ENCODE assay signal across 1 cellular context in genomic region chr6:31559958-31560696, GRCh38.
TF ChIP-seq lines count a peak whose summit lies in the region.

No MANE protein-coding gene starts in this region.

TF ChIP-seq in GM12878, 131 proteins besides CTCF, POLR2A, EP300 and RAD21 (continues in another document):
- peak; percentile 72 to 84 for TF ChIP-seq IKZF2 (IDR thresholded peaks at IDR 0.05)
- peak; percentile 81; the same call in 1 of the 2 replicates for TF ChIP-seq FOXM1 (IDR thresholded peaks at IDR 0.05; ENCODE audit: low read depth, low read length)
- TF ChIP-seq BHLHE40 (IDR thresholded peaks at IDR 0.05; ENCODE audit: borderline replicate concordance in 1 of 2, low read depth in 2 of 2, low read length in 1 of 2) = peak; percentile 68 to 72; a peak in 3 of 4 replicates
- peak; percentile 95 for TF ChIP-seq TBL1XR1 (IDR thresholded peaks at IDR 0.05; ENCODE audit: low read depth, low read length)
- TF ChIP-seq JUNB (IDR thresholded peaks at IDR 0.05) = peak; percentile 66
- TF ChIP-seq, protein P1, sequence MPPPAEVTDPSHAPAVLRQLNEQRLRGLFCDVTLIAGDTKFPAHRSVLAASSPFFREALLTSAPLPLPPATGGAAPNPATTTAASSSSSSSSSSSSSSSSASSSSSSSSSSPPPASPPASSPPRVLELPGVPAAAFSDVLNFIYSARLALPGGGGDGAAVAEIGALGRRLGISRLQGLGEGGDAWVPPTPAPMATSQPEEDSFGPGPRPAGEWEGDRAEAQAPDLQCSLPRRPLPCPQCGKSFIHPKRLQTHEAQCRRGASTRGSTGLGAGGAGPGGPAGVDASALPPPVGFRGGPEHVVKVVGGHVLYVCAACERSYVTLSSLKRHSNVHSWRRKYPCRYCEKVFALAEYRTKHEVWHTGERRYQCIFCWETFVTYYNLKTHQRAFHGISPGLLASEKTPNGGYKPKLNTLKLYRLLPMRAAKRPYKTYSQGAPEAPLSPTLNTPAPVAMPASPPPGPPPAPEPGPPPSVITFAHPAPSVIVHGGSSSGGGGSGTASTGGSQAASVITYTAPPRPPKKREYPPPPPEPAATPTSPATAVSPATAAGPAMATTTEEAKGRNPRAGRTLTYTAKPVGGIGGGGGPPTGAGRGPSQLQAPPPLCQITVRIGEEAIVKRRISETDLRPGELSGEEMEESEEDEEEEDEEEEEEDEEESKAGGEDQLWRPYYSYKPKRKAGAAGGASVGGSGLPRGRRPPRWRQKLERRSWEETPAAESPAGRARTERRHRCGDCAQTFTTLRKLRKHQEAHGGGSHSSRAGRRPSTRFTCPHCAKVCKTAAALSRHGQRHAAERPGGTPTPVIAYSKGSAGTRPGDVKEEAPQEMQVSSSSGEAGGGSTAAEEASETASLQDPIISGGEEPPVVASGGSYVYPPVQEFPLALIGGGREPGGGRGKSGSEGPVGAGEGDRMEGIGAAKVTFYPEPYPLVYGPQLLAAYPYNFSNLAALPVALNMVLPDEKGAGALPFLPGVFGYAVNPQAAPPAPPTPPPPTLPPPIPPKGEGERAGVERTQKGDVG (CRISPR knock-in tag; IDR thresholded peaks at IDR 0.05) = no peak
- TF ChIP-seq NBN (IDR thresholded peaks at IDR 0.05) = peak; percentile 52; the same call in 1 of the 2 replicates
- peak; percentile 96 for TF ChIP-seq RUNX3 (IDR thresholded peaks at IDR 0.05; ENCODE audit: low read length)
- TF ChIP-seq MTA3 (IDR thresholded peaks at IDR 0.05; ENCODE audit: borderline replicate concordance, low read length) = peak; percentile 79; the same call in 1 of the 2 replicates
- peak; percentile 30; the same call in 1 of the 2 replicates for TF ChIP-seq SMC3 (IDR thresholded peaks at IDR 0.05; ENCODE audit: borderline replicate concordance, low read length)
- TF ChIP-seq CHD2 (IDR thresholded peaks at IDR 0.05; ENCODE audit: borderline replicate concordance, low read depth, low read length) = peak; percentile 73
- peak; percentile 64; the same call in 1 of the 2 replicates for TF ChIP-seq MLLT1 (IDR thresholded peaks at IDR 0.05)
- TF ChIP-seq USF1 (IDR thresholded peaks at IDR 0.05; ENCODE audit: borderline replicate concordance, extremely low read length, insufficient read depth, low read depth, low read length) = no peak
- peak; percentile 33; the same call in 1 of the 2 replicates for TF ChIP-seq HDGF (IDR thresholded peaks at IDR 0.05)
- TF ChIP-seq YY1 (IDR thresholded peaks at IDR 0.05; ENCODE audit: low read depth, low read length) = peak; percentile 46; the same call in 1 of the 2 replicates
- no peak for TF ChIP-seq PRDM15 (CRISPR knock-in tag; IDR thresholded peaks at IDR 0.05)
- TF ChIP-seq TCF3 (IDR thresholded peaks at IDR 0.05; ENCODE audit: borderline replicate concordance, insufficient read depth, low read depth, low read length) = peak; percentile 75
- peak; percentile 78 for TF ChIP-seq RELA (IDR thresholded peaks at IDR 0.05; ENCODE audit: borderline replicate concordance, partially characterized antibody)
- peak; percentile 77; the same call in 1 of the 2 replicates for TF ChIP-seq BCL11A (IDR thresholded peaks at IDR 0.05; ENCODE audit: low read depth, low read length)
- TF ChIP-seq NR2F1 (conservative IDR thresholded peaks at IDR 0.05) = peak; percentile 93
- peak; percentile 80; the same call in 1 of the 2 replicates for TF ChIP-seq ZBED1 (IDR thresholded peaks at IDR 0.05; ENCODE audit: borderline replicate concordance)
- peak; percentile 87 for TF ChIP-seq BCL3 (IDR thresholded peaks at IDR 0.05; ENCODE audit: borderline replicate concordance, insufficient read depth, low read depth, low read length, poor library complexity, severe bottlenecking)
- TF ChIP-seq POLR2AphosphoS5 (IDR thresholded peaks at IDR 0.05; ENCODE audit: low read length) = peak; percentile 52
- peak; percentile 91 for TF ChIP-seq TCF12 (IDR thresholded peaks at IDR 0.05; ENCODE audit: low read depth, low read length)
- peak; percentile 57; the same call in 1 of the 2 replicates for TF ChIP-seq GABPA (IDR thresholded peaks at IDR 0.05; ENCODE audit: low read depth)
- TF ChIP-seq, protein P2, sequence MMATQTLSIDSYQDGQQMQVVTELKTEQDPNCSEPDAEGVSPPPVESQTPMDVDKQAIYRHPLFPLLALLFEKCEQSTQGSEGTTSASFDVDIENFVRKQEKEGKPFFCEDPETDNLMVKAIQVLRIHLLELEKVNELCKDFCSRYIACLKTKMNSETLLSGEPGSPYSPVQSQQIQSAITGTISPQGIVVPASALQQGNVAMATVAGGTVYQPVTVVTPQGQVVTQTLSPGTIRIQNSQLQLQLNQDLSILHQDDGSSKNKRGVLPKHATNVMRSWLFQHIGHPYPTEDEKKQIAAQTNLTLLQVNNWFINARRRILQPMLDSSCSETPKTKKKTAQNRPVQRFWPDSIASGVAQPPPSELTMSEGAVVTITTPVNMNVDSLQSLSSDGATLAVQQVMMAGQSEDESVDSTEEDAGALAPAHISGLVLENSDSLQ (IDR thresholded peaks at IDR 0.05) = no peak
- peak; percentile 91 for TF ChIP-seq NFIC (IDR thresholded peaks at IDR 0.05; ENCODE audit: low read depth, low read length)
- TF ChIP-seq SRF (IDR thresholded peaks at IDR 0.05; ENCODE audit: low read depth in 2 of 2, low read length in 2 of 2) = peak in 1 of 2 experiments; percentile 48; a peak in 1 of 4 replicates
- peak; percentile 10; the same call in 1 of the 2 replicates for TF ChIP-seq TAF1 (IDR thresholded peaks at IDR 0.05; ENCODE audit: borderline replicate concordance, low read depth, low read length)
- no peak for TF ChIP-seq PBX3 (IDR thresholded peaks at IDR 0.05; ENCODE audit: insufficient replicate concordance, low read depth, low read length)
- no peak for TF ChIP-seq TARDBP (IDR thresholded peaks at IDR 0.05; ENCODE audit: borderline replicate concordance)
- TF ChIP-seq NRF1 (conservative IDR thresholded peaks at IDR 0.05; ENCODE audit: low read depth, low read length) = no peak
- TF ChIP-seq IKZF1 (conservative IDR thresholded peaks at IDR 0.05) = peak; percentile 92
- peak; percentile 13 for TF ChIP-seq BACH1 (IDR thresholded peaks at IDR 0.05; ENCODE audit: borderline replicate concordance)
- TF ChIP-seq NR2C1 (IDR thresholded peaks at IDR 0.05) = peak; percentile 29; the same call in 1 of the 2 replicates
- TF ChIP-seq EGR1 (IDR thresholded peaks at IDR 0.05; ENCODE audit: borderline replicate concordance in 1 of 2, low read depth in 2 of 2, low read length in 2 of 2) = peak in 1 of 2 experiments; percentile 64; a peak in 2 of 3 replicates
- TF ChIP-seq, protein P3, sequence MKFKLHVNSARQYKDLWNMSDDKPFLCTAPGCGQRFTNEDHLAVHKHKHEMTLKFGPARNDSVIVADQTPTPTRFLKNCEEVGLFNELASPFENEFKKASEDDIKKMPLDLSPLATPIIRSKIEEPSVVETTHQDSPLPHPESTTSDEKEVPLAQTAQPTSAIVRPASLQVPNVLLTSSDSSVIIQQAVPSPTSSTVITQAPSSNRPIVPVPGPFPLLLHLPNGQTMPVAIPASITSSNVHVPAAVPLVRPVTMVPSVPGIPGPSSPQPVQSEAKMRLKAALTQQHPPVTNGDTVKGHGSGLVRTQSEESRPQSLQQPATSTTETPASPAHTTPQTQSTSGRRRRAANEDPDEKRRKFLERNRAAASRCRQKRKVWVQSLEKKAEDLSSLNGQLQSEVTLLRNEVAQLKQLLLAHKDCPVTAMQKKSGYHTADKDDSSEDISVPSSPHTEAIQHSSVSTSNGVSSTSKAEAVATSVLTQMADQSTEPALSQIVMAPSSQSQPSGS (IDR thresholded peaks at IDR 0.05; ENCODE audit: low read length) = peak; percentile 88
- peak; percentile 78 for TF ChIP-seq DPF2 (IDR thresholded peaks at IDR 0.05)
- peak; percentile 90 for TF ChIP-seq EED (IDR thresholded peaks at IDR 0.05; ENCODE audit: low read depth)
- peak in 1 of 2 experiments; percentile 99; a peak in 2 of 4 replicates for TF ChIP-seq ETV6 (conservative IDR thresholded peaks at IDR 0.05 in 1 of 2, IDR thresholded peaks at IDR 0.05 in 1 of 2; ENCODE audit: borderline replicate concordance in 1 of 2, low read depth in 1 of 2)
- peak; percentile 86 for TF ChIP-seq MEF2B (IDR thresholded peaks at IDR 0.05; ENCODE audit: partially characterized antibody, poor library complexity, severe bottlenecking)
- TF ChIP-seq ZBTB11 (CRISPR knock-in tag; IDR thresholded peaks at IDR 0.05) = no peak
- peak; percentile 85; the same call in 1 of the 2 replicates for TF ChIP-seq PAX5 (IDR thresholded peaks at IDR 0.05; ENCODE audit: borderline replicate concordance, low read depth, low read length)
- TF ChIP-seq CBFB (IDR thresholded peaks at IDR 0.05; ENCODE audit: low read depth) = peak; percentile 91
- TF ChIP-seq RFX5 (IDR thresholded peaks at IDR 0.05; ENCODE audit: low read depth, low read length) = no peak
- TF ChIP-seq POU2F2 (IDR thresholded peaks at IDR 0.05; ENCODE audit: borderline replicate concordance, low read depth, low read length) = peak; percentile 66; the same call in 2 of the 3 replicates
